ENCODE assay signal across 22 cellular contexts in the genomic region with DNA sequence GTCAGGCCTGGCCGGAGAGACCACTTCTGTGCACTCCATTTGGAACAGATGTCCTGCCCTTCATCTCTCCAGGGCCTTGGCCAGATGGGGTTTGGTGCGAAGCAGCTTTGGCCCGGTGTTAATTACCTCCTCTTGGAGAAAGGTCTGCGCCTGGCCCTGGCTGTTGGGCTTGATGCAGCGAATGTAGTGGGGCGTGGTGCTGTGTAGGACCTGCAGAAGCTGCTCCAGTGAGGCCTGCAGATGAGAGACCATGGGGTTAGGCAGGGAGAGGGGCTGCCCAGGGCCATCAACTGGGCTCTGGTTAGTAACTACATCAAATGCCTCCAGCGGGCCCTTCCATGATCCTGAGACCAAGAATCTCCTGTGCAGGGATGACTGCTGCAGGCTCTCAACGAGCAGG.
"Had no signal": no experiment of that assay in that cellular context is flagged by ENCODE, and none has a peak within 500 bp of the region (broad histone marks: within the 10 kb centered on the region; RNA-seq: fewer than 3 reads in every experiment).

No MANE protein-coding gene starts in this region.

- H3K36me3 ChIP-seq: neural progenitor cell had no signal

- H3K9me3 Mint-ChIP-seq: activated CD4-positive, alpha-beta memory T cell treated with anti-CD3 and anti-CD28 coated beads, Interleukin-2, amount 10 ng/mL, durations not matched to agents 7 days and 5 days; activated CD4-positive, alpha-beta T cell treated with anti-CD3 and anti-CD28 coated beads, Interleukin-2, amount 10 ng/mL, durations not matched to agents 7 days and 5 days; immature natural killer cell; natural killer cell; neural progenitor cell; T-helper 2 cell treated with Interferon-gamma antibody and Interleukin-4, amounts not matched to agents 5 μg/mL and 100 μg/mL, for 36 hours had no signal

- H3K9ac ChIP-seq: neural progenitor cell had no signal

- H3K27me3 ChIP-seq: brain microvascular endothelial cell, heart left ventricle, left lung, neural progenitor cell, right atrium auricular region, tibial nerve had no signal

- H3K4me3 ChIP-seq: heart left ventricle, left lung, lower lobe of right lung, neural progenitor cell, right atrium auricular region, tibial nerve had no signal

- DNase-seq: activated CD4-positive, alpha-beta memory T cell treated with anti-CD3 and anti-CD28 coated beads, Interleukin-2, amount 10 ng/mL, durations not matched to agents 7 days and 5 days; activated CD4-positive, alpha-beta T cell treated with anti-CD3 and anti-CD28 coated beads, Interleukin-2, amount 10 ng/mL, durations not matched to agents 7 days and 5 days; activated gamma-delta T cell treated with Interleukin-2 at 50 U/mL for 16 hours; activated naive CD4-positive, alpha-beta T cell treated with anti-CD3 and anti-CD28 coated beads, Interleukin-2, amount 50 U/mL, for 16 hours; amniotic stem cell; brain microvascular endothelial cell; foreskin fibroblast; heart left ventricle; hypothalamus; immature natural killer cell; left lung; lower lobe of right lung; mesenchymal stem cell; natural killer cell; stimulated activated CD4-positive, alpha-beta T cell treated with anti-CD3 and anti-CD28 coated beads, Interleukin-15, amount 100 ng/mL, for 24 hours; stimulated activated CD4-positive, alpha-beta T cell treated with anti-CD3 and anti-CD28 coated beads, Interleukin-2, amount 100 ng/mL, for 24 hours; stimulated activated naive CD4-positive, alpha-beta T cell treated with Interleukin-2 at 50 U/mL for 16 hours; T-helper 1 cell had no signal

- H2AFZ ChIP-seq: neural progenitor cell had no signal

- H3K36me3 Mint-ChIP-seq: natural killer cell had no signal

- H3K4me2 ChIP-seq: neural progenitor cell had no signal

- H3K9me3 ChIP-seq: heart left ventricle, left lung, lower lobe of right lung, right atrium auricular region, tibial nerve had no signal

- H3K27ac ChIP-seq: brain microvascular endothelial cell, heart left ventricle, left lung, lower lobe of right lung, neural progenitor cell, right atrium auricular region, tibial nerve had no signal

- H3K4me3 Mint-ChIP-seq: activated CD4-positive, alpha-beta memory T cell treated with anti-CD3 and anti-CD28 coated beads, Interleukin-2, amount 10 ng/mL, durations not matched to agents 7 days and 5 days; activated CD4-positive, alpha-beta T cell treated with anti-CD3 and anti-CD28 coated beads, Interleukin-2, amount 10 ng/mL, durations not matched to agents 7 days and 5 days; immature natural killer cell; natural killer cell; neural progenitor cell; T-helper 2 cell treated with Interferon-gamma antibody and Interleukin-4, amounts not matched to agents 5 μg/mL and 100 μg/mL, for 36 hours had no signal

- H3K27ac Mint-ChIP-seq: activated CD4-positive, alpha-beta memory T cell treated with anti-CD3 and anti-CD28 coated beads, Interleukin-2, amount 10 ng/mL, durations not matched to agents 7 days and 5 days; activated CD4-positive, alpha-beta T cell treated with anti-CD3 and anti-CD28 coated beads, Interleukin-2, amount 10 ng/mL, durations not matched to agents 7 days and 5 days; immature natural killer cell; natural killer cell had no signal

- H3K27me3 Mint-ChIP-seq: activated CD4-positive, alpha-beta memory T cell treated with anti-CD3 and anti-CD28 coated beads, Interleukin-2, amount 10 ng/mL, durations not matched to agents 7 days and 5 days; activated CD4-positive, alpha-beta T cell treated with anti-CD3 and anti-CD28 coated beads, Interleukin-2, amount 10 ng/mL, durations not matched to agents 7 days and 5 days had no signal

- H3K4me1 Mint-ChIP-seq: activated CD4-positive, alpha-beta memory T cell treated with anti-CD3 and anti-CD28 coated beads, Interleukin-2, amount 10 ng/mL, durations not matched to agents 7 days and 5 days; activated CD4-positive, alpha-beta T cell treated with anti-CD3 and anti-CD28 coated beads, Interleukin-2, amount 10 ng/mL, durations not matched to agents 7 days and 5 days; immature natural killer cell; neural progenitor cell had no signal

- H3K4me1 ChIP-seq: left lung, lower lobe of right lung, neural progenitor cell, right atrium auricular region had no signal
